ENCODE assay signal across 7 cellular contexts in the genomic region with DNA sequence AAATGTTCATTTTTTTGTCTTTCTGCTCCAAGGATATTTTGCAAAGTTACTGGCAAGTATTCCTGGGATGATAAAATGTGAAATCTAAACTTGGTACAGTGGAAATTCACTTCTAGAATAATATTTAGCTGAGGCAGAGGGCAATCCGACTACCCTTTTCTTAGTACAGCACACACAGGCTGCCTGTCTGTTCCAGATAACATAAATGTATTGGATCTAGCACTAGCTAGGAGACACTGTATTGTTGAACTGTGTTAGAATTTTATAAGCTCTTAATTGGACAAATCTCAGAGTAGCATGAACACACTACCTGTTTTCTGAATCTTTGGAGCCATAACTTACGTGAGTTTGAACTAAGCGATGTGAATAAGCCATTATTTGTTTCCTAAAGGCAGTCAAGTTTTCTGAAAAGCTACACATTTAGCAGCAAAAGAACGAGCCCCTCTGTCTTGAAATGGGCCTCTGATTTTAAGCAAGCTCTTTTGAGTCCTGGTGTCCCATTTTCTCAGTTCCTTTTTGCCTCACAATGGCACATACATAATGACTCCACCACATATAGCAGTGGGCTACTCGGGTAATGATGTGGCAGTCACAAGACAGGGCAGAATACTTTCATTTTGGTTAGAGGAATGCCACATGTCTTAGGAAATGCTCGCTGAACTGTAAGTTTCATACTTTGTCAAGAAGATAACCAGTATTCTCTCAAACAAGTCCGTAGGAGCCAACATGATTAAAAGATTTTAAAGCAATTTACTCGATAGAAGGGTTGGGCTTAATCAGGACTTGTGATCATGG.
A peak's percentile ranks its signal among the peaks of the same experiment; 100 is the strongest.
DNase-seq lines count a peak whose midpoint lies in the region; ATAC-seq, FAIRE-seq and TF ChIP-seq lines count a peak whose summit lies in the region.

No MANE protein-coding gene starts in this region.

- peak; percentile 99 for ATAC-seq in GM18870 (IDR thresholded peaks at IDR 0.05; ENCODE audit: unreplicated experiment)
- peak; percentile 96 for ATAC-seq in HG02678 (IDR thresholded peaks at IDR 0.05; ENCODE audit: unreplicated experiment)
- peak; percentile 72 to 80 for ATAC-seq in gastrocnemius medialis

- H3K27ac ChIP-seq in Peyer's patch (peak overlapping the region; percentile 13 to 55 (median 30)), gastrocnemius medialis (peak overlapping the region; percentile 32 to 71 (median 60))

- intact Hi-C loops in gastrocnemius medialis (cut with DNase I; ENCODE audit: low total_unique reads) = loop anchor here (5.0 kb wide), 1 partner anchor 71 kb away; no protein-coding TSS in a partner anchor

- DNase-seq in Peyer's patch (peak in 1 of 3 donors; percentile 23), foreskin fibroblast (peak; percentile 21 to 52), gastrocnemius medialis (no peak), DMS114 treated with DMSO at 0.1 percent for 48 hours (lab: John Stamatoyannopoulos, UW; ENCODE audit: unreplicated experiment) (no peak), H54 (ENCODE audit: insufficient read length, low spot score) (no peak)

- H3K9me3 ChIP-seq in Peyer's patch = no peaks in the 10 kb centered on the region
- no peaks in the 10 kb centered on the region for H3K9me3 ChIP-seq in gastrocnemius medialis

- H3K4me3 ChIP-seq in Peyer's patch (peak overlapping the region in 3 of 4 donors; percentile 0 to 26 (median 23)), foreskin fibroblast (ENCODE audit: low read depth in 1 of 2, low read length in 2 of 2) (peak overlapping the region; percentile 28 to 46), gastrocnemius medialis (peak overlapping the region; percentile 30 to 54 (median 46))

- H3K36me3 ChIP-seq in Peyer's patch (no peaks in the 10 kb centered on the region), gastrocnemius medialis (no peaks in the 10 kb centered on the region)

- no peak for FAIRE-seq in H54 (lab: Jason Lieb, UNC)

- TF ChIP-seq CTCF in Peyer's patch (IDR thresholded peaks at IDR 0.05) = no peak
- no peak for TF ChIP-seq CTCF in foreskin fibroblast (IDR thresholded peaks at IDR 0.05; ENCODE audit: low read depth, low read length)
- TF ChIP-seq CTCF in gastrocnemius medialis (IDR thresholded peaks at IDR 0.05 in 4 of 5, conservative IDR thresholded peaks at IDR 0.05 in 1 of 5) = no peak

- TF ChIP-seq POLR2A in Peyer's patch (IDR thresholded peaks at IDR 0.05) (no peak), gastrocnemius medialis (IDR thresholded peaks at IDR 0.05) (no peak), H54 (IDR thresholded peaks at IDR 0.05; ENCODE audit: low read depth, low read length) (no peak)

- in situ Hi-C loops in gastrocnemius medialis (cut with MboI; ENCODE audit: low sequenced_read_pairs in 4 of 4) = loop anchor here in 1 of 4 donors (25.0 kb wide), 1 partner anchor 571 kb away; no protein-coding TSS in a partner anchor

- H3K4me1 ChIP-seq in Peyer's patch = no peaks in the 10 kb centered on the region
- H3K4me1 ChIP-seq in gastrocnemius medialis = peaks cover 6 to 18% of the 10 kb centered on the region in 2 donors

- H3K27me3 ChIP-seq in Peyer's patch = no peaks in the 10 kb centered on the region
- H3K27me3 ChIP-seq in gastrocnemius medialis = no peaks in the 10 kb centered on the region

Comparison
In these comparisons a context has a peak if more than half of its experiments do, and no peak if none do; other contexts are left out.
1. DNase-seq: peak in foreskin fibroblast (2 of 2); none in gastrocnemius medialis (0 of 2), DMS114 treated with DMSO at 0.1 percent for 48 hours (single experiment) and H54 (single experiment).
2. Peak in every context shown above with its lines, with median percentiles within 50 percentile points of each other: ATAC-seq and H3K4me3 ChIP-seq.